Comparison of ENCODE assay signal across 6 cellular contexts in genomic region chrX:107508925-107509324, GRCh38. TPM values are rescaled to one million over a fixed set of nuclear protein-coding genes. Genes with fewer than 3 reads are reported as not detected.
"Had no signal": no experiment of that assay in that cellular context is flagged by ENCODE, and none has a peak within 500 bp of the region (broad histone marks: within the 10 kb centered on the region; RNA-seq: fewer than 3 reads in every experiment).

No MANE protein-coding gene starts in this region.

- H3K27ac ChIP-seq: HL-60 had no signal

- H3K9me3 ChIP-seq: HAP-1 had no signal

- H3K4me3 ChIP-seq: HAP-1 had no signal

- DNase-seq: GOT3, H7, HFFc6 had no signal

- H3K36me3 ChIP-seq: HAP-1 had no signal

- H3K4me1 ChIP-seq: HAP-1 had no signal

RNA-seq across cellular contexts. Expression of gene FRMPD3, which starts 59.5 kb away (rescaled TPM):
- total RNA-seq: HepG2 had no signal
